In the genomic region with DNA sequence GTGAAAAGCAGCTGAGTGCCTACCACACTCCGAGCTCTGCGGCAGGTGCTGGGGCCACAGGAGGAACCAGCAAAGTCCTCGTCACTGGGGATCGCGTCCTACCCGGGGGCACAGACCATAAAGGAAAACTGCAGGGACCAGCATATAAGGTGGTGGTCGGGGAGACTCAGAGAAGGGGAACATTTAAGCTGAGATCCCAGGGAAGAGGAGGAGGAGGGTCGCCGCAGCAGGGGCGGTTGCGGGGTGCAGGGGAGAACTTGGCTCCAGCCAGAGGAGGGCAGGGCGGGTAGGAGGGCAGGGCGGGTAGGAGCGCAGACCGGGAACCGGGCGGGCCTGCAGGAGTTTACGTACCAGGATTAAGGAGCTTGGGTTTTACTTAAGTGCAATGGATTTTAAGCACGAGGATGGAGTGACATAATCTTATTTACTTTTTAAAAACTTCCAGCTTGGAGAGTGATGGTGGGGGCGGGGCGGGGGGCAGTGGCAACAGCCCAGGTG, we compare ENCODE assay signal across 23 cellular contexts. TPM values are rescaled to one million over a fixed set of nuclear protein-coding genes. Genes with fewer than 3 reads are reported as not detected.
"Had no signal": no experiment of that assay in that cellular context is flagged by ENCODE, and none has a peak within 500 bp of the region (broad histone marks: within the 10 kb centered on the region; RNA-seq: fewer than 3 reads in every experiment).

No MANE protein-coding gene starts in this region.

- H3K36me3 ChIP-seq: SJSA1 had no signal

- H3K4me1 ChIP-seq: SJSA1 had no signal

- H3K27ac Mint-ChIP-seq: T-helper 1 cell treated with Interleukin-12 subunit alpha and Interleukin-12 subunit beta and Interleukin-4 antibody, amounts not matched to agents 30 μg/mL and 1 μg/mL, for 36 hours had no signal

- H3K9me3 ChIP-seq: SJSA1 had no signal

- H3K9me3 Mint-ChIP-seq: T-helper 1 cell treated with Interleukin-12 subunit alpha and Interleukin-12 subunit beta and Interleukin-4 antibody, amounts not matched to agents 30 μg/mL and 1 μg/mL, for 36 hours had no signal

- H3K4me3 ChIP-seq: SJSA1, SK-N-MC had no signal

- H3K4me3 Mint-ChIP-seq: T-helper 1 cell treated with Interleukin-12 subunit alpha and Interleukin-12 subunit beta and Interleukin-4 antibody, amounts not matched to agents 30 μg/mL and 1 μg/mL, for 36 hours had no signal

- DNase-seq: KBM-7, MV-4-11, NCI-H1048, NCI-H1105, NCI-H1417, NCI-H1436 treated with DMSO at 0.1 percent for 48 hours, NCI-H1694 treated with DMSO at 0.1 percent for 48 hours, NCI-H2029, NCI-H2081 treated with DMSO at 0.1 percent for 48 hours, NCI-H2171, NCI-H226, NCI-H446 treated with DMSO at 0.1 percent for 48 hours, NCI-H510A treated with DMSO at 0.1 percent for 48 hours, NCI-H526, Right ventricle myocardium superior, RPMI8226, SIG-M5 had no signal

- H3K27ac ChIP-seq: SJSA1, SK-N-MC had no signal

RNA-seq across cellular contexts. Expression of a gene that starts 1.0 kb away (rescaled TPM):
- total RNA-seq: HT1080, LHCN-M2, MCF 10A, Right ventricle myocardium superior, SJSA1 had no signal

RNA-seq across cellular contexts. Expression of a gene that starts 38.9 kb away (rescaled TPM):
- total RNA-seq: HT1080, LHCN-M2, MCF 10A, Right ventricle myocardium superior, SJSA1 had no signal

RNA-seq across cellular contexts. Expression of a gene that starts 40.7 kb away (rescaled TPM):
- total RNA-seq: HT1080, LHCN-M2, Right ventricle myocardium superior, SJSA1 had no signal

RNA-seq across cellular contexts. Expression of a gene that starts 57.2 kb away (rescaled TPM):
- total RNA-seq: HT1080, LHCN-M2, MCF 10A, Right ventricle myocardium superior, SJSA1 had no signal

RNA-seq across cellular contexts. Expression of a gene that starts 57.4 kb away (rescaled TPM):
- total RNA-seq: HT1080, LHCN-M2, MCF 10A, Right ventricle myocardium superior, SJSA1 had no signal
